ENCODE assay signal across 1 cellular context in the genomic region with DNA sequence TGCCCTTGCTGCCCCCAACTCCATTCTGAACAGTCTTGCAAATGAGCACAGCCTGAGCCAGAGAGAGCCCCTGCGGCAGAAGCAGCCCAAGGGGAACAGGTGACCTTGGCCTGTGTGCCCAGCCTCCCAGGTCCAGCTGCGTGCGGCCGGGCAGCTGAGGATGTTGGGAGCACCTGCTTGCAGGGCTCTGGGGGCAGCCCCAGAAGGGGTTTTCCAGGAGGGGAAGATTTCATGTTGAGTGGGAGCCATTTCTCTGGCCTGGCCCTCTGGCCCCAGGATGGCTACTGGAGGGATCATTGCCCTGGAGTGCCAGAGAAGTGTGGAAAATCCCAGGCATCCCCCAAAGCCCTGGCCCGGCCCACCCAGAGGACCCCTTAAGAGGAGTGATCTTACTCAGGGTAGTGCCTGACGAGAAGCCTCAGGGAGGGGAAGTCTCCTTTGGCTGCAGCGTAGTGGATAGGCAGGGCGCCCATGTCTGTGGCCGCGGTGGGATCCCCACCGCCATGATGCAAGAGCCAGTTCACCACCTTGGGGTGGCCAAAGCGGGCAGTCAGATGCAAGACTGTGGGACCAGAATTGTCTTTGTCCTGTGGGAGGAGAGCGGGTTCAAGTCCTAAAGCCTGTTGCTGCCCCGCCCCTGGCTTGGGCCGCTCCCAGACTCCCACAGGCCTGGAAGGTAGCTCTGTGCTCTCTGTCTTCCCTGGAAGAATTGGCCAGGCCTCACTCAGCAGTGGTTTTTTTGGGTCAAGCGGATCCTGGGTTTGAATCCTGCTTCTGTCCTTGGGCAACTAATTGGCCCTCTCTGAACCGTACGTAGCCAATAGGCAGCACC.
TF ChIP-seq lines count a peak whose summit lies in the region.

No MANE protein-coding gene starts in this region.

TF ChIP-seq in SK-N-SH treated with all-trans-retinoic acid at 6 μM for 48 hours, 23 proteins besides CTCF, POLR2A, EP300 and RAD21 (continued from another document):
- TF ChIP-seq ZNF8 (CRISPR knock-in tag; IDR thresholded peaks at IDR 0.05), result no peak
- TF ChIP-seq ZFP3 (CRISPR knock-in tag; IDR thresholded peaks at IDR 0.05), result no peak
- TF ChIP-seq, protein P1, sequence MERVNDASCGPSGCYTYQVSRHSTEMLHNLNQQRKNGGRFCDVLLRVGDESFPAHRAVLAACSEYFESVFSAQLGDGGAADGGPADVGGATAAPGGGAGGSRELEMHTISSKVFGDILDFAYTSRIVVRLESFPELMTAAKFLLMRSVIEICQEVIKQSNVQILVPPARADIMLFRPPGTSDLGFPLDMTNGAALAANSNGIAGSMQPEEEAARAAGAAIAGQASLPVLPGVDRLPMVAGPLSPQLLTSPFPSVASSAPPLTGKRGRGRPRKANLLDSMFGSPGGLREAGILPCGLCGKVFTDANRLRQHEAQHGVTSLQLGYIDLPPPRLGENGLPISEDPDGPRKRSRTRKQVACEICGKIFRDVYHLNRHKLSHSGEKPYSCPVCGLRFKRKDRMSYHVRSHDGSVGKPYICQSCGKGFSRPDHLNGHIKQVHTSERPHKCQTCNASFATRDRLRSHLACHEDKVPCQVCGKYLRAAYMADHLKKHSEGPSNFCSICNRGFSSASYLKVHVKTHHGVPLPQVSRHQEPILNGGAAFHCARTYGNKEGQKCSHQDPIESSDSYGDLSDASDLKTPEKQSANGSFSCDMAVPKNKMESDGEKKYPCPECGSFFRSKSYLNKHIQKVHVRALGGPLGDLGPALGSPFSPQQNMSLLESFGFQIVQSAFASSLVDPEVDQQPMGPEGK (CRISPR knock-in tag; IDR thresholded peaks at IDR 0.05; ENCODE audit: borderline replicate concordance), result no peak
